2 cellular contexts compared by ENCODE assay signal in the genomic region with DNA sequence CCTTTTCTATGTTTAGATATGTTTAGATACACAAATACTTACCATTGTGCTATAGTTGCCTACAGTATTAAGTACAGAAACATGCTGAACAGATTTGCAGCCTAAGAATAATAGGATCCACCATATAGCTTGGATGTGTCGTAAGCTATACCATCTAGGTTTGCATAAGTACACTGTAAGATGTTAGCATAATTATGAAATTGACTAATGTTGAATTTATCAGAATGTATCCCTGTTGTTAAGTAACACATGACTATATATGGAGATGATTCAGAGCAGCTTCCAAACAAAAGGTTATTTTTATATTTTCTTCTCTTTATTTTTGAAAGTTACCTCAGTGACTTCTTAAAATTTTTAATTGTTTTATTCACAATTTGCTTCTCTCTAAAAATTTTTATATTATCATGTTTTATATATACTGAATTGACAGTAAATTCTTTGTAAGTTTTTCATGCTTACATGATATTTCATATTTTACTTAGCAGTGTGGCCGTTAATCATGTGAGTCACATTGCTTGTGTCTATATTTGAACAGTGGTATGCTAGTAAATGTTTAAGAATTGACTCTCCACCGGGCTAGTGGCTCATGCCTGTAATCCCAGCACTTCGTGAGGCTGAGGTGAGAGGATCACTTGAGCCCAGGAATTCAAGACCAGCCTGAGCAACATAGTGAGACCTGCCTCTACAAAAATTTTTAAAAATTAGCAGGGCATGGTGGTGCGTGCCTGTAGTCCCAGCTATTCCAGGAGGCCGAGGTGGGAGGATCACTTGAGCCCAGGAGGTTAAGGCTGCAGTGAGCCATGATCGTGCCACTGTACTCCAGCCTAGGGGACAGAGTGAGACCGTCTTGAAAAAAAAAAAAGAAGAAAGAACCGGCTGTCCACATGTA.
TF ChIP-seq lines count a peak whose summit lies in the region.

No MANE protein-coding gene starts in this region.

TF ChIP-seq in SK-N-SH treated with all-trans-retinoic acid at 6 μM for 48 hours, 23 proteins besides CTCF, POLR2A, EP300 and RAD21 (continues in another document):
- no peak for TF ChIP-seq PPARA (CRISPR knock-in tag; IDR thresholded peaks at IDR 0.05; ENCODE audit: borderline replicate concordance)
- no peak for TF ChIP-seq ZNF70 (CRISPR knock-in tag; IDR thresholded peaks at IDR 0.05)
- TF ChIP-seq GLIS3 (CRISPR knock-in tag; IDR thresholded peaks at IDR 0.05): no peak
- no peak for TF ChIP-seq SNAI2 (CRISPR knock-in tag; IDR thresholded peaks at IDR 0.05)
- TF ChIP-seq PATZ1 (CRISPR knock-in tag; IDR thresholded peaks at IDR 0.05; ENCODE audit: borderline replicate concordance): no peak
- TF ChIP-seq BACH2 (CRISPR knock-in tag; IDR thresholded peaks at IDR 0.05; ENCODE audit: borderline replicate concordance): no peak
- no peak for TF ChIP-seq CSRNP3 (CRISPR knock-in tag; IDR thresholded peaks at IDR 0.05)
- no peak for TF ChIP-seq TOX (CRISPR knock-in tag; IDR thresholded peaks at IDR 0.05; ENCODE audit: borderline replicate concordance)
- TF ChIP-seq ISL1 (CRISPR knock-in tag; IDR thresholded peaks at IDR 0.05): no peak
- TF ChIP-seq, protein P1, sequence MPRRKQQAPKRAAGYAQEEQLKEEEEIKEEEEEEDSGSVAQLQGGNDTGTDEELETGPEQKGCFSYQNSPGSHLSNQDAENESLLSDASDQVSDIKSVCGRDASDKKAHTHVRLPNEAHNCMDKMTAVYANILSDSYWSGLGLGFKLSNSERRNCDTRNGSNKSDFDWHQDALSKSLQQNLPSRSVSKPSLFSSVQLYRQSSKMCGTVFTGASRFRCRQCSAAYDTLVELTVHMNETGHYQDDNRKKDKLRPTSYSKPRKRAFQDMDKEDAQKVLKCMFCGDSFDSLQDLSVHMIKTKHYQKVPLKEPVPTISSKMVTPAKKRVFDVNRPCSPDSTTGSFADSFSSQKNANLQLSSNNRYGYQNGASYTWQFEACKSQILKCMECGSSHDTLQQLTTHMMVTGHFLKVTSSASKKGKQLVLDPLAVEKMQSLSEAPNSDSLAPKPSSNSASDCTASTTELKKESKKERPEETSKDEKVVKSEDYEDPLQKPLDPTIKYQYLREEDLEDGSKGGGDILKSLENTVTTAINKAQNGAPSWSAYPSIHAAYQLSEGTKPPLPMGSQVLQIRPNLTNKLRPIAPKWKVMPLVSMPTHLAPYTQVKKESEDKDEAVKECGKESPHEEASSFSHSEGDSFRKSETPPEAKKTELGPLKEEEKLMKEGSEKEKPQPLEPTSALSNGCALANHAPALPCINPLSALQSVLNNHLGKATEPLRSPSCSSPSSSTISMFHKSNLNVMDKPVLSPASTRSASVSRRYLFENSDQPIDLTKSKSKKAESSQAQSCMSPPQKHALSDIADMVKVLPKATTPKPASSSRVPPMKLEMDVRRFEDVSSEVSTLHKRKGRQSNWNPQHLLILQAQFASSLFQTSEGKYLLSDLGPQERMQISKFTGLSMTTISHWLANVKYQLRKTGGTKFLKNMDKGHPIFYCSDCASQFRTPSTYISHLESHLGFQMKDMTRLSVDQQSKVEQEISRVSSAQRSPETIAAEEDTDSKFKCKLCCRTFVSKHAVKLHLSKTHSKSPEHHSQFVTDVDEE (CRISPR knock-in tag; IDR thresholded peaks at IDR 0.05): no peak
- no peak for TF ChIP-seq ESRRG (CRISPR knock-in tag; IDR thresholded peaks at IDR 0.05)
- no peak for TF ChIP-seq RARB (CRISPR knock-in tag; IDR thresholded peaks at IDR 0.05)
- TF ChIP-seq CSDC2 (CRISPR knock-in tag; IDR thresholded peaks at IDR 0.05): no peak
- TF ChIP-seq TCF4 (CRISPR knock-in tag; IDR thresholded peaks at IDR 0.05; ENCODE audit: borderline replicate concordance): no peak
- no peak for TF ChIP-seq ZC3H10 (CRISPR knock-in tag; IDR thresholded peaks at IDR 0.05)
- TF ChIP-seq ZNF565 (CRISPR knock-in tag; conservative IDR thresholded peaks at IDR 0.05; ENCODE audit: low read depth): no peak
- TF ChIP-seq OSR1 (CRISPR knock-in tag; IDR thresholded peaks at IDR 0.05): no peak
- no peak for TF ChIP-seq ZFP3 (CRISPR knock-in tag; IDR thresholded peaks at IDR 0.05)
- TF ChIP-seq, protein P2, sequence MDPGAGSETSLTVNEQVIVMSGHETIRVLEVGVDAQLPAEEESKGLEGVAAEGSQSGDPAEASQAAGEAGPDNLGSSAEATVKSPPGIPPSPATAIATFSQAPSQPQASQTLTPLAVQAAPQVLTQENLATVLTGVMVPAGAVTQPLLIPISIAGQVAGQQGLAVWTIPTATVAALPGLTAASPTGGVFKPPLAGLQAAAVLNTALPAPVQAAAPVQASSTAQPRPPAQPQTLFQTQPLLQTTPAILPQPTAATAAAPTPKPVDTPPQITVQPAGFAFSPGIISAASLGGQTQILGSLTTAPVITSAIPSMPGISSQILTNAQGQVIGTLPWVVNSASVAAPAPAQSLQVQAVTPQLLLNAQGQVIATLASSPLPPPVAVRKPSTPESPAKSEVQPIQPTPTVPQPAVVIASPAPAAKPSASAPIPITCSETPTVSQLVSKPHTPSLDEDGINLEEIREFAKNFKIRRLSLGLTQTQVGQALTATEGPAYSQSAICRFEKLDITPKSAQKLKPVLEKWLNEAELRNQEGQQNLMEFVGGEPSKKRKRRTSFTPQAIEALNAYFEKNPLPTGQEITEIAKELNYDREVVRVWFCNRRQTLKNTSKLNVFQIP (CRISPR knock-in tag; IDR thresholded peaks at IDR 0.05; ENCODE audit: borderline replicate concordance, low read depth): no peak

TF ChIP-seq in SK-N-SH, 30 proteins besides CTCF, POLR2A, EP300 and RAD21:
- TF ChIP-seq MEF2A (IDR thresholded peaks at IDR 0.05; ENCODE audit: borderline replicate concordance, low read depth) (no peak), SIN3A (IDR thresholded peaks at IDR 0.05; ENCODE audit: borderline replicate concordance, low read depth, low read length) (no peak), SMC3 (IDR thresholded peaks at IDR 0.05; ENCODE audit: low read depth, low read length) (no peak), TEAD4 (IDR thresholded peaks at IDR 0.05; ENCODE audit: borderline replicate concordance, insufficient read depth) (no peak), NRF1 (IDR thresholded peaks at IDR 0.05; ENCODE audit: low read depth, low read length) (no peak), JUND (IDR thresholded peaks at IDR 0.05) (no peak)
- TF ChIP-seq, protein P3, sequence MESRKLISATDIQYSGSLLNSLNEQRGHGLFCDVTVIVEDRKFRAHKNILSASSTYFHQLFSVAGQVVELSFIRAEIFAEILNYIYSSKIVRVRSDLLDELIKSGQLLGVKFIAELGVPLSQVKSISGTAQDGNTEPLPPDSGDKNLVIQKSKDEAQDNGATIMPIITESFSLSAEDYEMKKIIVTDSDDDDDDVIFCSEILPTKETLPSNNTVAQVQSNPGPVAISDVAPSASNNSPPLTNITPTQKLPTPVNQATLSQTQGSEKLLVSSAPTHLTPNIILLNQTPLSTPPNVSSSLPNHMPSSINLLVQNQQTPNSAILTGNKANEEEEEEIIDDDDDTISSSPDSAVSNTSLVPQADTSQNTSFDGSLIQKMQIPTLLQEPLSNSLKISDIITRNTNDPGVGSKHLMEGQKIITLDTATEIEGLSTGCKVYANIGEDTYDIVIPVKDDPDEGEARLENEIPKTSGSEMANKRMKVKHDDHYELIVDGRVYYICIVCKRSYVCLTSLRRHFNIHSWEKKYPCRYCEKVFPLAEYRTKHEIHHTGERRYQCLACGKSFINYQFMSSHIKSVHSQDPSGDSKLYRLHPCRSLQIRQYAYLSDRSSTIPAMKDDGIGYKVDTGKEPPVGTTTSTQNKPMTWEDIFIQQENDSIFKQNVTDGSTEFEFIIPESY (IDR thresholded peaks at IDR 0.05; ENCODE audit: borderline replicate concordance, low read depth): no peak
- TF ChIP-seq, protein P4, sequence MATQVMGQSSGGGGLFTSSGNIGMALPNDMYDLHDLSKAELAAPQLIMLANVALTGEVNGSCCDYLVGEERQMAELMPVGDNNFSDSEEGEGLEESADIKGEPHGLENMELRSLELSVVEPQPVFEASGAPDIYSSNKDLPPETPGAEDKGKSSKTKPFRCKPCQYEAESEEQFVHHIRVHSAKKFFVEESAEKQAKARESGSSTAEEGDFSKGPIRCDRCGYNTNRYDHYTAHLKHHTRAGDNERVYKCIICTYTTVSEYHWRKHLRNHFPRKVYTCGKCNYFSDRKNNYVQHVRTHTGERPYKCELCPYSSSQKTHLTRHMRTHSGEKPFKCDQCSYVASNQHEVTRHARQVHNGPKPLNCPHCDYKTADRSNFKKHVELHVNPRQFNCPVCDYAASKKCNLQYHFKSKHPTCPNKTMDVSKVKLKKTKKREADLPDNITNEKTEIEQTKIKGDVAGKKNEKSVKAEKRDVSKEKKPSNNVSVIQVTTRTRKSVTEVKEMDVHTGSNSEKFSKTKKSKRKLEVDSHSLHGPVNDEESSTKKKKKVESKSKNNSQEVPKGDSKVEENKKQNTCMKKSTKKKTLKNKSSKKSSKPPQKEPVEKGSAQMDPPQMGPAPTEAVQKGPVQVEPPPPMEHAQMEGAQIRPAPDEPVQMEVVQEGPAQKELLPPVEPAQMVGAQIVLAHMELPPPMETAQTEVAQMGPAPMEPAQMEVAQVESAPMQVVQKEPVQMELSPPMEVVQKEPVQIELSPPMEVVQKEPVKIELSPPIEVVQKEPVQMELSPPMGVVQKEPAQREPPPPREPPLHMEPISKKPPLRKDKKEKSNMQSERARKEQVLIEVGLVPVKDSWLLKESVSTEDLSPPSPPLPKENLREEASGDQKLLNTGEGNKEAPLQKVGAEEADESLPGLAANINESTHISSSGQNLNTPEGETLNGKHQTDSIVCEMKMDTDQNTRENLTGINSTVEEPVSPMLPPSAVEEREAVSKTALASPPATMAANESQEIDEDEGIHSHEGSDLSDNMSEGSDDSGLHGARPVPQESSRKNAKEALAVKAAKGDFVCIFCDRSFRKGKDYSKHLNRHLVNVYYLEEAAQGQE (IDR thresholded peaks at IDR 0.05; ENCODE audit: low read depth, low read length): no peak
- TF ChIP-seq, protein P5, sequence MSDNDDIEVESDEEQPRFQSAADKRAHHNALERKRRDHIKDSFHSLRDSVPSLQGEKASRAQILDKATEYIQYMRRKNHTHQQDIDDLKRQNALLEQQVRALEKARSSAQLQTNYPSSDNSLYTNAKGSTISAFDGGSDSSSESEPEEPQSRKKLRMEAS (IDR thresholded peaks at IDR 0.05; ENCODE audit: low read depth): no peak
